In the genomic region with DNA sequence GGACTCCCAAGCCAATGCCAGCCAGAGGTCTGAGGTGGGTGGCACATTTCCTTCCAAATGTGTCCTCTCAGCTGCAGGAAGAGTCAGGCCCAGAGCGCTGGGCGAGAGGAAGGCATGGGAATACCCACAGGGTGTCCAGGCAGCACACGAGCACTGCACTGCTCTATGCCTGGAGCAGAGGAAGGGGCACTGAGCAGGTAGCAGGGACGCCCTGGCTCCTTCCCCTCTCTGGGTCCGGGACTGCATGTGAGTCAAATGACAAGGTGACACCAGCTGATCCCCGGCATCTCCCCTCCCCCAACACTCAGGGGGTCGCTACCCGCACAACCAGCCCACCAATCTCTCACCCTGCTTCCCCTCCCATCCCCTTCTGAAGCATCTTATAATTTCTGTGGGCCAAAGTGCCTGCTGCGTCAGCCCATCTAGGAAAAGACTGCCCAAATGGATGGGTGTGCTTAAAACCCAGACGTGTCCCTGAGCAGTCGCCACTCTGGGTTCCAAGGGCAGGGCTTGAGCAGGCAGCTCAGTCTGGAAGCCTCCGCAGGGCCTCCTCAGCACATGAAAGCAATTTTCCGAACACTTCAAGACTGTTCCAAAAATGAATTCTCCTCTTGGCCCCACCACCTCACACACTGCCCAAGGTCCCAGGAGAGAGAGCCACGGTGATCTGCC, we compare ENCODE assay signal across 12 cellular contexts. TPM values are rescaled to one million over a fixed set of nuclear protein-coding genes. Genes with fewer than 3 reads are reported as not detected.
DNase-seq lines count a peak whose midpoint lies in the region; FAIRE-seq and TF ChIP-seq lines count a peak whose summit lies in the region.
"Had no signal": no experiment of that assay in that cellular context is flagged by ENCODE, and none has a peak within 500 bp of the region (broad histone marks: within the 10 kb centered on the region; RNA-seq: fewer than 3 reads in every experiment).

No MANE protein-coding gene starts in this region.

- peak overlapping the region in 1 of 2 donors; percentile 95 for H3K9ac ChIP-seq in kidney (ENCODE audit: low read length in 2 of 2)
- H3K9ac ChIP-seq in skeletal muscle tissue (ENCODE audit: low read depth in 1 of 3, low read length in 3 of 3) = peak overlapping the region; percentile 76 to 96 (median 95)

- intact Hi-C loops in kidney (cut with DNase I) = no loop called here

- H3K4me3 ChIP-seq in brain microvascular endothelial cell (ENCODE audit: low read depth, low read length) (peak overlapping the region; percentile 94), kidney (ENCODE audit: low read length in 2 of 2) (peak overlapping the region in 1 of 2 donors; percentile 84), skeletal muscle tissue (ENCODE audit: low read length in 3 of 3) (peak overlapping the region; percentile 82 to 88 (median 85))

- FAIRE-seq in kidney (lab: Jason Lieb, UNC) = no peak

- DNase-seq in GM10266 (ENCODE audit: extremely low spot score) = peak; percentile 9
- DNase-seq in brain microvascular endothelial cell = no peak
- no peak for DNase-seq in kidney
- DNase-seq in EL = no peak
- DNase-seq in NCI-H1092 treated with DMSO at 0.1 percent for 48 hours (lab: John Stamatoyannopoulos, UW) = no peak
- DNase-seq in mucosa of gallbladder (ENCODE audit: low spot score) = no peak
- no peak for DNase-seq in T-helper 2 cell treated with Interferon-gamma antibody and Interleukin-4, amounts not matched to agents 5 μg/mL and 100 μg/mL, for 36 hours (ENCODE audit: low spot score)
- DNase-seq: kidney glomerular epithelial cell had no signal

- H3K36me3 ChIP-seq in brain microvascular endothelial cell (replicated peaks) = peaks cover 15% of the 10 kb centered on the region
- H3K36me3 ChIP-seq in kidney (ENCODE audit: control insufficient read depth in 1 of 2, insufficient read depth in 2 of 2, low read length in 2 of 2) = no peaks in the 10 kb centered on the region
- H3K36me3 ChIP-seq in skeletal muscle tissue (ENCODE audit: control insufficient read depth in 3 of 3, insufficient read depth in 3 of 3, low read length in 3 of 3) = peaks cover 0 to 4% (median 4%) of the 10 kb centered on the region in 3 donors
- H3K36me3 ChIP-seq: Peyer's patch had no signal

- peaks cover 44 to 46% of the 10 kb centered on the region in 2 donors for H3K4me1 ChIP-seq in kidney (ENCODE audit: control insufficient read depth in 1 of 2, insufficient read depth in 1 of 2, low read depth in 1 of 2, low read length in 2 of 2)
- peaks cover 73 to 84% (median 75%) of the 10 kb centered on the region in 3 donors for H3K4me1 ChIP-seq in skeletal muscle tissue (ENCODE audit: control insufficient read depth in 3 of 3, insufficient read depth in 3 of 3, low read length in 3 of 3)

- in situ Hi-C loops in brain microvascular endothelial cell (cut with HindIII; ENCODE audit: low pct_ligation_motif_present, low sequenced_read_pairs) = no loop called here

- H3K27me3 Mint-ChIP-seq in T-helper 2 cell treated with Interferon-gamma antibody and Interleukin-4, amounts not matched to agents 5 μg/mL and 100 μg/mL, for 36 hours (ENCODE audit: low read depth) = peaks cover 39% of the 10 kb centered on the region

- H3K9me3 Mint-ChIP-seq in T-helper 2 cell treated with Interferon-gamma antibody and Interleukin-4, amounts not matched to agents 5 μg/mL and 100 μg/mL, for 36 hours = no peaks in the 10 kb centered on the region
- H3K9me3 Mint-ChIP-seq: dendritic cell treated with granulocyte-macrophage colony-stimulating factor and Interleukin-4, amounts not matched to agents 40 ng/mL and 50 ng/mL, for 4 days had no signal

- H3K27ac ChIP-seq in brain microvascular endothelial cell = no peak overlapping the region
- peak overlapping the region; percentile 55 to 79 for H3K27ac ChIP-seq in kidney (ENCODE audit: low read depth in 2 of 2, low read length in 2 of 2)
- H3K27ac ChIP-seq in skeletal muscle tissue (ENCODE audit: low read depth, low read length) = peak overlapping the region; percentile 97

- H3K36me3 Mint-ChIP-seq in T-helper 2 cell treated with Interferon-gamma antibody and Interleukin-4, amounts not matched to agents 5 μg/mL and 100 μg/mL, for 36 hours (ENCODE audit: low read depth) = no peaks in the 10 kb centered on the region

- H3K27ac Mint-ChIP-seq in T-helper 2 cell treated with Interferon-gamma antibody and Interleukin-4, amounts not matched to agents 5 μg/mL and 100 μg/mL, for 36 hours = no peak overlapping the region
- H3K27ac Mint-ChIP-seq: dendritic cell treated with granulocyte-macrophage colony-stimulating factor and Interleukin-4, amounts not matched to agents 40 ng/mL and 50 ng/mL, for 4 days had no signal

- no peaks in the 10 kb centered on the region for H3K9me3 ChIP-seq in kidney (ENCODE audit: control insufficient read depth in 1 of 2, low read length in 2 of 2)
- H3K9me3 ChIP-seq in skeletal muscle tissue (ENCODE audit: control insufficient read depth in 3 of 3, low read length in 3 of 3) = no peaks in the 10 kb centered on the region
- H3K9me3 ChIP-seq: Peyer's patch had no signal

- no peaks in the 10 kb centered on the region for H3K27me3 ChIP-seq in brain microvascular endothelial cell (replicated peaks)
- no peaks in the 10 kb centered on the region for H3K27me3 ChIP-seq in skeletal muscle tissue (ENCODE audit: control insufficient read depth in 3 of 3, insufficient read depth in 3 of 3, low read length in 3 of 3)
- H3K27me3 ChIP-seq: Peyer's patch had no signal

- H3K4me3 Mint-ChIP-seq in T-helper 2 cell treated with Interferon-gamma antibody and Interleukin-4, amounts not matched to agents 5 μg/mL and 100 μg/mL, for 36 hours = no peak overlapping the region
- H3K4me3 Mint-ChIP-seq: dendritic cell treated with granulocyte-macrophage colony-stimulating factor and Interleukin-4, amounts not matched to agents 40 ng/mL and 50 ng/mL, for 4 days had no signal

- TF ChIP-seq CTCF in GM10266 (IDR thresholded peaks at IDR 0.05; ENCODE audit: control insufficient read depth, insufficient read depth, low read depth, missing control alignments) (no peak), brain microvascular endothelial cell (IDR thresholded peaks at IDR 0.05; ENCODE audit: low read depth, low read length, missing control alignments) (no peak), kidney (IDR thresholded peaks at IDR 0.05; ENCODE audit: borderline replicate concordance, extremely low read depth, insufficient read depth) (no peak)

- no peaks in the 10 kb centered on the region for H3K4me1 Mint-ChIP-seq in T-helper 2 cell treated with Interferon-gamma antibody and Interleukin-4, amounts not matched to agents 5 μg/mL and 100 μg/mL, for 36 hours (ENCODE audit: low read depth)

RNA-seq across cellular contexts. Expression of a gene that starts 12.0 kb away (rescaled TPM):
- 123 TPM for total RNA-seq in kidney
- polyA plus RNA-seq in kidney (ENCODE audit: insufficient read depth, low read depth, low replicate concordance) = 69.1 TPM
- total RNA-seq in skeletal muscle tissue = 19.3 TPM
- 223 TPM for total RNA-seq in mucosa of gallbladder

RNA-seq across cellular contexts. Expression of a gene that starts 44.6 kb away (rescaled TPM):
- not detected for total RNA-seq in kidney
- not detected for polyA plus RNA-seq in kidney (ENCODE audit: insufficient read depth, low read depth, low replicate concordance)
- total RNA-seq in skeletal muscle tissue = not detected
- total RNA-seq in mucosa of gallbladder = 15.0 TPM
- total RNA-seq: activated CD8-positive, alpha-beta memory T cell treated with anti-CD3 and anti-CD28 coated beads for 36 hours; Peyer's patch had no signal

RNA-seq across cellular contexts. Expression of a gene that starts 56.5 kb away (rescaled TPM):
- total RNA-seq in kidney = not detected
- not detected for polyA plus RNA-seq in kidney (ENCODE audit: insufficient read depth, low read depth, low replicate concordance)
- total RNA-seq in skeletal muscle tissue = not detected
- total RNA-seq in mucosa of gallbladder = 26.7 TPM
- total RNA-seq: activated CD8-positive, alpha-beta memory T cell treated with anti-CD3 and anti-CD28 coated beads for 36 hours; Peyer's patch had no signal

Comparison
In these comparisons a context has a peak if more than half of its experiments do, and no peak if none do; other contexts are left out.
1. RNA of a gene that starts 44.6 kb away (total RNA-seq): 15.0 TPM in mucosa of gallbladder (single experiment); not detected in kidney (single experiment) and not detected in skeletal muscle tissue (single experiment); every median in the first group is over 10 times any median in the second.
2. RNA of a gene that starts 56.5 kb away (total RNA-seq): 26.7 TPM in mucosa of gallbladder (single experiment); not detected in skeletal muscle tissue (single experiment) and not detected in kidney (single experiment); every median in the first group is over 10 times any median in the second.